Comparison of ENCODE assay signal across 36 cellular contexts in the genomic region with DNA sequence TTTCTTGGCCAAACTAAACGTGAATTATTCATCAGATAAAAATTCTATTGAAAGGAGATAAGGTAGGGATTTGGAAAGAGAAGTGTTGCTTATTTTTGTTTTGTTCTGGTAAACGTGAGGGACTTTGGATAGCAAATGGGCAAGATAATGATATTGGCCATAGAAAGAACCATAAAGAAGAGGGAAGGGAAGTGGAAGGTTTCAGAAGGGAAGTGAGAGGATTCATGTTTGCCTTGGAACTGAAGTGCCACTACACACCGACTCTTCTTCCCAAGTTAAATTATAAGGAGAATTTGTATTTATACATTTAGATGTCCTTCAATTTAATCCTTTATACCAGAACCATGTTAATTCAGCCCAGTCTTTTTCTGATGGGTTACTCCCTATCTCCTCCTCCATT. TPM values are rescaled to one million over a fixed set of nuclear protein-coding genes. Genes with fewer than 3 reads are reported as not detected.
"Had no signal": no experiment of that assay in that cellular context is flagged by ENCODE, and none has a peak within 500 bp of the region (broad histone marks: within the 10 kb centered on the region; RNA-seq: fewer than 3 reads in every experiment).

No MANE protein-coding gene starts in this region.

- H3K36me3 ChIP-seq: brain microvascular endothelial cell, gastrocnemius medialis, stomach, thyroid gland, upper lobe of left lung, vagina, WERI-Rb-1 had no signal

- H3K4me3 ChIP-seq: coronary artery, dorsolateral prefrontal cortex, gastrocnemius medialis, psoas muscle, smooth muscle cell, stomach, thyroid gland, upper lobe of left lung, vagina had no signal

- ATAC-seq: gastrocnemius medialis; left cardiac atrium; left ventricle myocardium superior; psoas muscle; stimulated activated memory B cell treated with anti-CD40 and anti-IgM and Interleukin-4, amounts not matched to agents 10 μg/mL and 1 μg/mL and 100 μg/mL, for 72 hours had no signal

- H3K27me3 ChIP-seq: brain microvascular endothelial cell, dorsolateral prefrontal cortex, gastrocnemius medialis, stomach, thyroid gland, upper lobe of left lung, vagina had no signal

- H3K9me3 ChIP-seq: gastrocnemius medialis, psoas muscle, thyroid gland, upper lobe of left lung, vagina had no signal

- DNase-seq: activated CD4-positive, alpha-beta memory T cell treated with anti-CD3 and anti-CD28 coated beads for 36 hours; activated CD4-positive, alpha-beta T cell treated with anti-CD3 and anti-CD28 coated beads, Interleukin-2, amount 10 ng/mL, durations not matched to agents 24 days and 14 days; activated CD4-positive, CD25-positive, alpha-beta regulatory T cell treated with anti-CD3 and anti-CD28 coated beads, Interleukin-2, amount 50 U/mL, for 72 hours; activated CD8-positive, alpha-beta memory T cell treated with anti-CD3 and anti-CD28 coated beads, Interleukin-2, amount 50 U/mL, for 48 hours; activated gamma-delta T cell; activated naive CD4-positive, alpha-beta T cell treated with anti-CD3 and anti-CD28 coated beads, Interleukin-2, amount 10 ng/mL, durations not matched to agents 7 days and 5 days; activated naive CD8-positive, alpha-beta T cell treated with anti-CD3 and anti-CD28 coated beads, Interleukin-2, amount 10 ng/mL, durations not matched to agents 7 days and 5 days; activated T-cell treated with anti-CD3 and anti-CD28 coated beads, Interleukin-2, amount 50 U/mL, for 24 hours; brain microvascular endothelial cell; dorsolateral prefrontal cortex; effector memory CD4-positive, alpha-beta T cell; gastrocnemius medialis; head of caudate nucleus; hippocampal formation; left cardiac atrium; left ventricle myocardium superior; psoas muscle; stimulated activated CD4-positive, alpha-beta T cell treated with anti-CD3 and anti-CD28 coated beads, Interleukin-1b, Interleukin-23, amount 100 ng/mL, for 48 hours; stimulated activated CD4-positive, alpha-beta T cell treated with anti-CD3 and anti-CD28 coated beads, Interleukin-4, amount 100 ng/mL, for 4 hours; stimulated activated CD8-positive, alpha-beta memory T cell treated with anti-CD3 and anti-CD28 coated beads, Interleukin-4, amount 100 ng/mL, for 48 hours; stomach; thyroid gland; upper lobe of left lung; WERI-Rb-1 had no signal

- H3K27ac ChIP-seq: brain microvascular endothelial cell, coronary artery, dorsolateral prefrontal cortex, gastrocnemius medialis, psoas muscle, stomach, thyroid gland, upper lobe of left lung, vagina, WERI-Rb-1 had no signal

- H3K4me1 ChIP-seq: gastrocnemius medialis, psoas muscle, stomach, thyroid gland, upper lobe of left lung, vagina had no signal

RNA-seq across cellular contexts. Expression of a gene that starts 42.1 kb away (rescaled TPM):
- total RNA-seq: activated CD4-positive, alpha-beta memory T cell treated with anti-CD3 and anti-CD28 coated beads for 36 hours; activated CD4-positive, alpha-beta T cell treated with anti-CD3 and anti-CD28 coated beads, Interleukin-2, amount 10 ng/mL, durations not matched to agents 24 days and 14 days; activated CD8-positive, alpha-beta memory T cell treated with anti-CD3 and anti-CD28 coated beads for 36 hours; activated naive CD8-positive, alpha-beta T cell treated with anti-CD3 and anti-CD28 coated beads, Interleukin-2, amount 10 ng/mL, durations not matched to agents 7 days and 5 days; astrocyte; cardiac septum; cerebellum; epithelial cell of proximal tubule; gastrocnemius medialis; left cardiac atrium; left ventricle myocardium superior; lung microvascular endothelial cell; mucosa of gallbladder; osteocyte; psoas muscle; smooth muscle cell; stomach; thyroid gland; upper lobe of left lung; vagina had no signal
